In genomic region chr22:29377979-29378378, GRCh38 we compare ENCODE assay signal across 15 cellular contexts. TPM values are rescaled to one million over a fixed set of nuclear protein-coding genes. Genes with fewer than 3 reads are reported as not detected.
DNase-seq lines count a peak whose midpoint lies in the region; ATAC-seq and TF ChIP-seq lines count a peak whose summit lies in the region.
"Had no signal": no experiment of that assay in that cellular context is flagged by ENCODE, and none has a peak within 500 bp of the region (broad histone marks: within the 10 kb centered on the region; RNA-seq: fewer than 3 reads in every experiment).

No MANE protein-coding gene starts in this region.

- H3K27me3 ChIP-seq in breast epithelium (no peaks in the 10 kb centered on the region), lower lobe of right lung (ENCODE audit: low read depth) (no peaks in the 10 kb centered on the region)
- H3K27me3 ChIP-seq: BLaER1 treated with 17β-estradiol and CSF1 and Interleukin-3, amounts not matched to agents 10 nM and 100 nM had no signal

- peaks cover 21% of the 10 kb centered on the region for H3K36me3 Mint-ChIP-seq in type B pancreatic cell

- H3K27ac Mint-ChIP-seq in type B pancreatic cell: peak overlapping the region; percentile 99

- H3K4me1 ChIP-seq in breast epithelium (no peaks in the 10 kb centered on the region), lower lobe of right lung (peaks cover 18% of the 10 kb centered on the region)

- H3K9me3 ChIP-seq in breast epithelium: no peaks in the 10 kb centered on the region
- no peaks in the 10 kb centered on the region for H3K9me3 ChIP-seq in lower lobe of right lung
- H3K9me3 ChIP-seq: BLaER1 treated with 17β-estradiol and CSF1 and Interleukin-3, amounts not matched to agents 10 nM and 100 nM had no signal

- no peak overlapping the region for H3K4me3 ChIP-seq in breast epithelium
- H3K4me3 ChIP-seq in lower lobe of right lung: no peak overlapping the region
- H3K4me3 ChIP-seq: BLaER1 treated with 17β-estradiol and CSF1 and Interleukin-3, amounts not matched to agents 10 nM and 100 nM had no signal

- H3K9me3 Mint-ChIP-seq in type B pancreatic cell: no peaks in the 10 kb centered on the region
- H3K9me3 Mint-ChIP-seq: naive B cell had no signal

- no peak for TF ChIP-seq POLR2A in breast epithelium (IDR thresholded peaks at IDR 0.05)

- H3K27ac ChIP-seq in breast epithelium: peak overlapping the region; percentile 59 to 85
- no peak overlapping the region for H3K27ac ChIP-seq in lower lobe of right lung
- H3K27ac ChIP-seq: BLaER1 treated with 17β-estradiol and CSF1 and Interleukin-3, amounts not matched to agents 10 nM and 100 nM had no signal

- no peaks in the 10 kb centered on the region for H3K27me3 Mint-ChIP-seq in type B pancreatic cell
- H3K27me3 Mint-ChIP-seq: naive B cell had no signal

- ATAC-seq in lower lobe of right lung (peak; percentile 46 to 72), GM19455 (IDR thresholded peaks at IDR 0.05; ENCODE audit: unreplicated experiment) (no peak)

- no peak for TF ChIP-seq CTCF in breast epithelium (IDR thresholded peaks at IDR 0.05)
- no peak for TF ChIP-seq CTCF in lower lobe of right lung (IDR thresholded peaks at IDR 0.05)
- no peak for TF ChIP-seq CTCF in type B pancreatic cell (conservative IDR thresholded peaks at IDR 0.05)

- H3K36me3 ChIP-seq in breast epithelium (no peaks in the 10 kb centered on the region), lower lobe of right lung (peaks cover 31% of the 10 kb centered on the region)

- H3K4me3 Mint-ChIP-seq in type B pancreatic cell: peak overlapping the region; percentile 54

- DNase-seq in SIG-M5 treated with dmso at 0.1 percent for 504 hours (lab: John Stamatoyannopoulos, UW; ENCODE audit: unreplicated experiment) (peak; percentile 54), SIG-M5 (lab: John Stamatoyannopoulos, UW) (no peak), breast epithelium (ENCODE audit: low spot score in 2 of 2) (peak; percentile 65 to 81), lower lobe of right lung (peak; percentile 52), type B pancreatic cell (ENCODE audit: extremely low spot score, unreplicated experiment) (no peak), globus pallidus (ENCODE audit: low spot score) (no peak), amygdala (lab: John Stamatoyannopoulos, UW) (no peak)
- DNase-seq: activated gamma-delta T cell treated with Interleukin-2 at 50 U/mL for 16 hours; amniotic stem cell; central memory CD4-positive, alpha-beta T cell; GF-D8; IMR-90; naive B cell had no signal

- peaks cover 37% of the 10 kb centered on the region for H3K4me1 Mint-ChIP-seq in type B pancreatic cell (ENCODE audit: unreplicated experiment)

- intact Hi-C loops in breast epithelium (cut with DNase I; ENCODE audit: low total_unique reads) (loop anchor here (1.0 kb wide), 1 partner anchor 24 kb away; no protein-coding TSS in a partner anchor), lower lobe of right lung (cut with DNase I) (no loop called here)

RNA-seq across cellular contexts. Expression of gene AP1B1, which starts 10.4 kb away (rescaled TPM):
- 10 to 100 TPM; 55.7 to 58.7 (median 58.2) TPM for total RNA-seq in breast epithelium
- total RNA-seq in lower lobe of right lung: 70.3 TPM
- total RNA-seq in type B pancreatic cell (ENCODE audit: low replicate concordance): 60.9 and 73.3 TPM in 2 replicates

Comparison
In these comparisons a context has a peak if more than half of its experiments do, and no peak if none do; other contexts are left out.
1. DNase-seq: peak in SIG-M5 treated with dmso at 0.1 percent for 504 hours (single experiment), breast epithelium (2 of 2) and lower lobe of right lung (single experiment); none in SIG-M5 (single experiment), type B pancreatic cell (single experiment), globus pallidus (single experiment) and amygdala (0 of 56).